ENCODE assay signal across 2 cellular contexts in genomic region chr17:41057547-41057946, GRCh38.
A peak's percentile ranks its signal among the peaks of the same experiment; 100 is the strongest.
TF ChIP-seq lines count a peak whose summit lies in the region.

No MANE protein-coding gene starts in this region.

TF ChIP-seq in HEK293, 187 proteins besides CTCF, POLR2A, EP300 and RAD21:
- TF ChIP-seq ZNF843 (tag by site-specific recombination; IDR thresholded peaks at IDR 0.05) (no peak), ZNF146 (tag by site-specific recombination; IDR thresholded peaks at IDR 0.05) (peak; percentile 94), ZNF24 (tag by site-specific recombination; IDR thresholded peaks at IDR 0.05) (no peak), ZNF404 (tag by site-specific recombination; IDR thresholded peaks at IDR 0.05) (no peak), ZNF280D (tag by site-specific recombination; IDR thresholded peaks at IDR 0.05) (0 out of 2 replicates have a peak, but pooled peaks have one; percentile 63)
- TF ChIP-seq, protein P1, sequence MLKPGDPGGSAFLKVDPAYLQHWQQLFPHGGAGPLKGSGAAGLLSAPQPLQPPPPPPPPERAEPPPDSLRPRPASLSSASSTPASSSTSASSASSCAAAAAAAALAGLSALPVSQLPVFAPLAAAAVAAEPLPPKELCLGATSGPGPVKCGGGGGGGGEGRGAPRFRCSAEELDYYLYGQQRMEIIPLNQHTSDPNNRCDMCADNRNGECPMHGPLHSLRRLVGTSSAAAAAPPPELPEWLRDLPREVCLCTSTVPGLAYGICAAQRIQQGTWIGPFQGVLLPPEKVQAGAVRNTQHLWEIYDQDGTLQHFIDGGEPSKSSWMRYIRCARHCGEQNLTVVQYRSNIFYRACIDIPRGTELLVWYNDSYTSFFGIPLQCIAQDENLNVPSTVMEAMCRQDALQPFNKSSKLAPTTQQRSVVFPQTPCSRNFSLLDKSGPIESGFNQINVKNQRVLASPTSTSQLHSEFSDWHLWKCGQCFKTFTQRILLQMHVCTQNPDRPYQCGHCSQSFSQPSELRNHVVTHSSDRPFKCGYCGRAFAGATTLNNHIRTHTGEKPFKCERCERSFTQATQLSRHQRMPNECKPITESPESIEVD (tag by site-specific recombination; IDR thresholded peaks at IDR 0.05) = no peak

TF ChIP-seq in K562, 482 proteins besides CTCF, POLR2A, EP300 and RAD21:
- TF ChIP-seq RBM25 (IDR thresholded peaks at IDR 0.05; ENCODE audit: low read depth, low read length, severe bottlenecking) (peak; percentile 71), PPARD (CRISPR knock-in tag; IDR thresholded peaks at IDR 0.05) (no peak), ZNF146 (CRISPR knock-in tag; IDR thresholded peaks at IDR 0.05; ENCODE audit: unreplicated experiment) (peak; percentile 92)
